19 cellular contexts compared by ENCODE assay signal in genomic region chr4:66691101-66691500, GRCh38.
DNase-seq lines count a peak whose midpoint lies in the region; ATAC-seq lines count a peak whose summit lies in the region.
"Had no signal": no experiment of that assay in that cellular context is flagged by ENCODE, and none has a peak within 500 bp of the region (broad histone marks: within the 10 kb centered on the region; RNA-seq: fewer than 3 reads in every experiment).

No MANE protein-coding gene starts in this region.

- no peak for ATAC-seq in Right ventricle myocardium inferior
- ATAC-seq: GM12878; HCT116; left lung; stimulated activated naive CD8-positive, alpha-beta T cell treated with anti-CD3 and anti-CD28 coated beads, Interleukin-15, amount 100 ng/mL, for 72 hours had no signal

- intact Hi-C loops in Right ventricle myocardium inferior (cut with DNase I), result no loop called here

- in situ Hi-C loops in SK-MEL-5 (cut with HindIII; ENCODE audit: low pct_unique_long_range_greater_than_20kb, low sequenced_read_pairs), result no loop called here

- peak; percentile 16 for DNase-seq in EH (ENCODE audit: low read depth)
- DNase-seq in LHCN-M2 (ENCODE audit: low read depth), result peak; percentile 23
- DNase-seq in SK-MEL-5 (ENCODE audit: low read depth, low spot score), result peak; percentile 23
- DNase-seq in iPS DF 4.7 (ENCODE audit: extremely low read depth, low spot score), result peak; percentile 2
- no peak for DNase-seq in glomerular visceral epithelial cell (ENCODE audit: extremely low spot score)
- DNase-seq in inferior parietal cortex (ENCODE audit: extremely low spot score), result no peak
- DNase-seq in Right ventricle myocardium inferior (ENCODE audit: missing footprints), result no peak
- DNase-seq: activated B cell treated with CpG ODN at 0.5 μM for 24 hours; activated naive CD4-positive, alpha-beta T cell treated with anti-CD3 and anti-CD28 coated beads, Interleukin-2, amount 50 U/mL, for 16 hours; activated T-cell treated with anti-CD3 and anti-CD28 coated beads, Interleukin-2, amount 50 U/mL, for 48 hours; left lung; NCI-H1694 treated with DMSO at 0.1 percent for 48 hours; NCI-H446; NK-92 treated with Interleukin-12 subunit alpha and Interleukin-12 subunit beta, amount 100 ng/mL, for 24 hours; SHP77; stimulated activated naive CD8-positive, alpha-beta T cell treated with anti-CD3 and anti-CD28 coated beads, Interleukin-15, amount 100 ng/mL, for 72 hours; trophoblast cell had no signal

Comparison
In these comparisons a context has a peak if more than half of its experiments do, and no peak if none do; other contexts are left out.
1. DNase-seq: peak in EH (single experiment), LHCN-M2 (single experiment), SK-MEL-5 (single experiment) and iPS DF 4.7 (single experiment); none in glomerular visceral epithelial cell (single experiment), inferior parietal cortex (single experiment) and Right ventricle myocardium inferior (single experiment).